Comparison of ENCODE assay signal across 14 cellular contexts in the genomic region with DNA sequence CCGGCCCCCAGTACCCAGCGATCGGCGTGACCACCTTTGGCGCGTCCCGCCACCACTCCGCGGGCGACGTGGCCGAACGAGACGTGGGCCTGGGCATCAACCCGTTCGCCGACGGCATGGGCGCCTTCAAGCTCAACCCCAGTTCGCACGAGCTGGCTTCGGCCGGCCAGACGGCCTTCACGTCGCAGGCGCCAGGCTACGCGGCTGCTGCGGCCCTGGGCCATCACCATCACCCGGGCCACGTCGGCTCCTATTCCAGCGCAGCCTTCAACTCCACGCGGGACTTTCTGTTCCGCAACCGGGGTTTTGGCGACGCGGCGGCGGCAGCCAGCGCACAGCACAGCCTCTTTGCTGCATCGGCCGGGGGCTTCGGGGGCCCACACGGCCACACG. TPM values are rescaled to one million over a fixed set of nuclear protein-coding genes. Genes with fewer than 3 reads are reported as not detected.
DNase-seq lines count a peak whose midpoint lies in the region; ATAC-seq and TF ChIP-seq lines count a peak whose summit lies in the region.
"Had no signal": no experiment of that assay in that cellular context is flagged by ENCODE, and none has a peak within 500 bp of the region (broad histone marks: within the 10 kb centered on the region; RNA-seq: fewer than 3 reads in every experiment).

No MANE protein-coding gene starts in this region.

- DNase-seq in BJ (ENCODE audit: low read depth) (no peak), Peyer's patch (no peak), fibroblast of the aortic adventitia (ENCODE audit: low read depth) (no peak), retina (peak; percentile 86), Kasumi-1 (lab: John Stamatoyannopoulos, UW) (no peak), NCI-H748 treated with DMSO at 0.1 percent for 48 hours (lab: John Stamatoyannopoulos, UW) (no peak)
- DNase-seq: activated CD4-positive, alpha-beta T cell treated with anti-CD3 and anti-CD28 coated beads for 4 hours; NCI-H2227 treated with DMSO at 0.1 percent for 48 hours; SHP77; uterus had no signal

- H3K36me3 ChIP-seq in BJ (ENCODE audit: control insufficient read depth, insufficient read depth, low read length) (no peaks in the 10 kb centered on the region), Peyer's patch (no peaks in the 10 kb centered on the region)
- H3K36me3 ChIP-seq: uterus had no signal

- no peak for ATAC-seq in GM19328 (IDR thresholded peaks at IDR 0.05; ENCODE audit: unreplicated experiment)
- no peak for ATAC-seq in GM18873 (IDR thresholded peaks at IDR 0.05; ENCODE audit: low FRiP score, unreplicated experiment)

- peaks cover 0 to 24% (median 3%) of the 10 kb centered on the region in 4 donors for H3K4me1 ChIP-seq in Peyer's patch
- H3K4me1 ChIP-seq: parathyroid adenoma had no signal

- no peaks in the 10 kb centered on the region for H3K9me3 ChIP-seq in Peyer's patch
- H3K9me3 ChIP-seq: uterus had no signal

- H3K27me3 ChIP-seq in BJ (ENCODE audit: control insufficient read depth, insufficient read depth, low read length) (peaks cover 20% of the 10 kb centered on the region), Peyer's patch (peaks cover 3 to 83% of the 10 kb centered on the region in 2 donors)

- no peak for TF ChIP-seq POLR2A in Peyer's patch (IDR thresholded peaks at IDR 0.05)

- H3K4me3 ChIP-seq in BJ (ENCODE audit: low read depth, low read length) (peak overlapping the region; percentile 60), Peyer's patch (peak overlapping the region in 3 of 4 donors; percentile 4 to 35 (median 34)), fibroblast of the aortic adventitia (ENCODE audit: low read depth, low read length) (peak overlapping the region; percentile 48)

- H3K27ac ChIP-seq in Peyer's patch: no peak overlapping the region
- H3K27ac ChIP-seq: parathyroid adenoma, uterus had no signal

- CTCF ChIA-PET in BJ (lab: Yijun Ruan, JAX): interaction anchor here (0.6 kb wide), 1 partner anchor 18 kb away, joined by 4 read pairs; no protein-coding TSS in a partner anchor

- POLR2A ChIA-PET in BJ (lab: Charles Lee): no interaction called here

- no peak for TF ChIP-seq CTCF in BJ (IDR thresholded peaks at IDR 0.05; ENCODE audit: insufficient read depth, low read depth, low read length)
- no peak for TF ChIP-seq CTCF in Peyer's patch (IDR thresholded peaks at IDR 0.05)
- no peak for TF ChIP-seq CTCF in fibroblast of the aortic adventitia (IDR thresholded peaks at IDR 0.05; ENCODE audit: insufficient read depth, low read length)

RNA-seq across cellular contexts. Expression of a gene that starts 1.0 kb away (rescaled TPM):
- 19.5 and 28.5 TPM in 2 replicates for polyA plus RNA-seq in BJ (2011; rRNA removed)
- 6.2 and 17.0 TPM in 2 replicates for polyA minus RNA-seq in BJ (2011; rRNA and poly(A)+ RNA removed)
- total RNA-seq in Peyer's patch (1 to 10 TPM in 3 of 4 donors, not detected in 1; 1.6 to 2.5 (median 1.7) TPM), fibroblast of the aortic adventitia (ENCODE audit: low replicate concordance) (0.18 TPM in 1 of 2 replicates, not detected in the other)
- total RNA-seq: dermis microvascular lymphatic vessel endothelial cell, uterus had no signal

RNA-seq across cellular contexts. Expression of a gene that starts 3.8 kb away (rescaled TPM):
- polyA plus RNA-seq in BJ (2011; rRNA removed): 3.2 and 3.4 TPM in 2 replicates
- polyA minus RNA-seq in BJ (2011; rRNA and poly(A)+ RNA removed): 1.1 and 2.0 TPM in 2 replicates
- total RNA-seq in Peyer's patch (not detected), fibroblast of the aortic adventitia (ENCODE audit: low replicate concordance) (not detected in 2 replicates)
- total RNA-seq: dermis microvascular lymphatic vessel endothelial cell, uterus had no signal
